In the genomic region with DNA sequence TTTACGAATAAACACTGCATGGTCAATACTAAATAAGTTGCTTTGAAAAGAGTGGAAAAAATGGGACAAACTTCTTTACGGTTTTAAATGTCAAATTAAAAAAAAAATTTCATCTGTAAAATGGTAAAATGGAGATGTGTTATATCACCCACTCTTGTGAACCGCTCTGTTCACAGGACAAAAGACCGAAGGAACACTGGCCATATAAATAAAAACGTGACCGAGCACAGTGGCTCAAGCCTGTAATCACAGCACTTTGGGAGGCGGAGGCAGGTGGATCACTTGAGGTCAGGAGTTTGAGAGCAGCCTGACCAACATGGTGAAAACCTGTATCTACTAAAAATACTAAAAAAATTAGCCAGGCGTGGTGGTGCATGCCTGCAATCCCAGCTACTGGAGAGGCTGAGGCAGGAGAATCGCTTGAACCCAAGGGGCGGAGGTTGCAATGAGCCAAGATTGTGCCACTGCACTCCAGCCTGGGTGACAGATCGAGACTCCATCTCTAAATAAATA, we compare ENCODE assay signal across 8 cellular contexts. TPM values are rescaled to one million over a fixed set of nuclear protein-coding genes. Genes with fewer than 3 reads are reported as not detected.
A peak's percentile ranks its signal among the peaks of the same experiment; 100 is the strongest.
DNase-seq lines count a peak whose midpoint lies in the region; ATAC-seq, FAIRE-seq and TF ChIP-seq lines count a peak whose summit lies in the region.
"Not testable (repeated sequence)": the region's sequence is repeated elsewhere in the genome, so short reads cannot be mapped to it uniquely, and the experiment has no call there.

No MANE protein-coding gene starts in this region.

- FAIRE-seq in HepG2 (lab: Jason Lieb, UNC): not testable (repeated sequence)

- H3K9me3 Mint-ChIP-seq in WTC11; activated naive CD4-positive, alpha-beta T cell treated with anti-CD3 and anti-CD28 coated beads, Interleukin-2, amount 10 ng/mL, durations not matched to agents 7 days and 5 days; type B pancreatic cell: not testable (repeated sequence)

- H3K4me3 Mint-ChIP-seq in WTC11: not testable (repeated sequence)
- peak overlapping the region; percentile 82 for H3K4me3 Mint-ChIP-seq in activated naive CD4-positive, alpha-beta T cell treated with anti-CD3 and anti-CD28 coated beads, Interleukin-2, amount 10 ng/mL, durations not matched to agents 7 days and 5 days
- H3K4me3 Mint-ChIP-seq in type B pancreatic cell: peak overlapping the region; percentile 28

- intact Hi-C loops in HepG2 (cut with micrococcal nuclease; ENCODE audit: unreplicated experiment): loop anchor here (2.0 to 5.0 kb wide), 3 partner anchors 19 to 82 kb away; no protein-coding TSS in a partner anchor
- intact Hi-C loops in prostate gland (cut with DNase I): not testable (repeated sequence)

- POLR2A ChIA-PET in WTC11 (lab: Charles Lee): interaction anchor here (1.7 kb wide), 1 partner anchor 10 kb away, joined by 4 read pairs; no protein-coding TSS in a partner anchor
- POLR2A ChIA-PET in HepG2 (lab: Yijun Ruan, JAX): interaction anchor here (1.0 to 3.3 kb wide), 4 partner anchors 9 to 192 kb away, joined by 3 to 17 read pairs (median 10); partner anchors contain the start of genes GCNT2 and TMEM14C

- H3K4me1 Mint-ChIP-seq in WTC11: peaks cover 29% of the 10 kb centered on the region
- H3K4me1 Mint-ChIP-seq in activated naive CD4-positive, alpha-beta T cell treated with anti-CD3 and anti-CD28 coated beads, Interleukin-2, amount 10 ng/mL, durations not matched to agents 7 days and 5 days: peaks cover 56% of the 10 kb centered on the region
- not testable (repeated sequence) for H3K4me1 Mint-ChIP-seq in type B pancreatic cell (ENCODE audit: unreplicated experiment)

- WGBS in HepG2 (ENCODE audit: low lambda C conversion rate): 23% methylated on average over 11 of the region's 11 CpGs
- 87% methylated on average over 11 of the region's 11 CpGs for WGBS in prostate gland

- not testable (repeated sequence) for TF ChIP-seq RAD21 in HepG2 (CRISPR knock-in tag; IDR thresholded peaks at IDR 0.05)

- in situ Hi-C loops in HepG2 (cut with HindIII; ENCODE audit: extremely low pct_ligation_motif_present, low pct_unique_long_range_greater_than_20kb): not testable (repeated sequence)

- not testable (repeated sequence) for H3K9me3 ChIP-seq in DND-41 (ENCODE audit: insufficient read depth, low read length, severe bottlenecking); duodenal mucosa (ENCODE audit: control insufficient read depth in 1 of 2, low read length in 2 of 2); HepG2 (ENCODE audit: low read length); prostate gland

- not testable (repeated sequence) for BruUV-seq in HepG2 (replicated peaks; lab: Mats Ljungman, UMichigan)

- peak overlapping the region; percentile 79; the same call in 1 of the 2 replicates for H3K27ac ChIP-seq in DND-41 (ENCODE audit: low read length)
- peak overlapping the region; percentile 89 for H3K27ac ChIP-seq in duodenal mucosa (ENCODE audit: low read depth, low read length)
- peak overlapping the region; percentile 90 for H3K27ac ChIP-seq in HepG2 (ENCODE audit: extremely low read length, insufficient read depth, low read length)
- H3K27ac ChIP-seq in prostate gland: peak overlapping the region; percentile 80 to 81

- TF ChIP-seq POLR2A in HepG2 (IDR thresholded peaks at IDR 0.05; ENCODE audit: insufficient read depth in 1 of 2, low read depth in 2 of 2, low read length in 2 of 2); prostate gland (IDR thresholded peaks at IDR 0.05): not testable (repeated sequence)

- ATAC-seq in DND-41 (ENCODE audit: insufficient read depth, low read depth); WTC11; HepG2: not testable (repeated sequence)

- H2AFZ ChIP-seq in DND-41 (ENCODE audit: low read depth, low read length): peak overlapping the region; percentile 74; the same call in 1 of the 2 replicates
- H2AFZ ChIP-seq in HepG2 (ENCODE audit: low read length): peak overlapping the region; percentile 73

- H3K4me1 ChIP-seq in DND-41 (ENCODE audit: insufficient read depth, low read length): peaks cover 62% of the 10 kb centered on the region
- H3K4me1 ChIP-seq in duodenal mucosa (ENCODE audit: control insufficient read depth in 1 of 2, insufficient read depth in 2 of 2, low read length in 2 of 2): peaks cover 5 to 17% of the 10 kb centered on the region in 2 donors
- peaks cover 37% of the 10 kb centered on the region for H3K4me1 ChIP-seq in HepG2 (ENCODE audit: insufficient read depth, low read length)
- not testable (repeated sequence) for H3K4me1 ChIP-seq in prostate gland (replicated peaks)

- not testable (repeated sequence) for DNase-seq in DND-41; WTC11 (ENCODE audit: low spot score); activated naive CD4-positive, alpha-beta T cell treated with anti-CD3 and anti-CD28 coated beads, Interleukin-2, amount 10 ng/mL, durations not matched to agents 7 days and 5 days; HepG2 (ENCODE audit: low spot score); prostate gland (ENCODE audit: low spot score); type B pancreatic cell (ENCODE audit: extremely low spot score, unreplicated experiment)
- peak; percentile 58 for DNase-seq in NAMALWA (ENCODE audit: low spot score)

- peak overlapping the region; percentile 58; the same call in 1 of the 2 replicates for H3K9ac ChIP-seq in DND-41 (ENCODE audit: low read depth, low read length)
- peak overlapping the region; percentile 61 to 83 for H3K9ac ChIP-seq in duodenal mucosa (ENCODE audit: low read depth in 1 of 2, low read length in 2 of 2)
- H3K9ac ChIP-seq in HepG2 (ENCODE audit: insufficient read depth, low read depth, low read length): peak overlapping the region; percentile 80

- peak overlapping the region in 1 of 2 experiments; percentile 58; a peak in 2 of 4 replicates for H3K4me3 ChIP-seq in DND-41 (ENCODE audit: low read depth in 1 of 2, low read length in 2 of 2)
- H3K4me3 ChIP-seq in duodenal mucosa (ENCODE audit: low read depth in 1 of 2, low read length in 2 of 2): peak overlapping the region; percentile 78 to 94
- H3K4me3 ChIP-seq in HepG2 (replicated peaks in 1 of 3; ENCODE audit: insufficient read depth in 1 of 3, low read depth in 2 of 3, low read length in 3 of 3): peak overlapping the region; percentile 72 to 79 (median 73)
- H3K4me3 ChIP-seq in prostate gland: peak overlapping the region; percentile 34 to 51

- peaks cover 17% of the 10 kb centered on the region for H3K79me2 ChIP-seq in DND-41 (ENCODE audit: insufficient read depth, low read length)
- H3K79me2 ChIP-seq in HepG2 (ENCODE audit: insufficient read depth, low read length): peaks cover 49% of the 10 kb centered on the region

- H3K36me3 ChIP-seq in DND-41 (ENCODE audit: insufficient read depth, low read length); duodenal mucosa (ENCODE audit: control insufficient read depth in 1 of 2, insufficient read depth in 2 of 2, low read length in 2 of 2); HepG2 (replicated peaks in 1 of 2; ENCODE audit: control insufficient read depth in 1 of 2, insufficient read depth in 2 of 2, low read length in 2 of 2); prostate gland: not testable (repeated sequence)

- not testable (repeated sequence) for H3K27me3 ChIP-seq in DND-41 (ENCODE audit: insufficient read depth, low read length, poor library complexity); duodenal mucosa (ENCODE audit: control insufficient read depth in 1 of 2, insufficient read depth in 2 of 2, low read length in 2 of 2); HepG2 (ENCODE audit: control insufficient read depth in 1 of 2, insufficient read depth in 2 of 2, low read length in 2 of 2); prostate gland (replicated peaks; ENCODE audit: insufficient read depth)

- CTCF ChIA-PET in WTC11 (lab: Charles Lee): interaction anchor here (0.7 kb wide), 1 partner anchor 230 kb away, joined by 3 read pairs; no protein-coding TSS in a partner anchor
- CTCF ChIA-PET in activated naive CD4-positive, alpha-beta T cell treated with anti-CD3 and anti-CD28 coated beads, Interleukin-2, amount 10 ng/mL, durations not matched to agents 7 days and 5 days (lab: Charles Lee); HepG2 (lab: Yijun Ruan, JAX; ENCODE audit: low intra/inter-chr PET ratio, low total read pairs): not testable (repeated sequence)

- TF ChIP-seq EP300 in HepG2 (IDR thresholded peaks at IDR 0.05; ENCODE audit: low read depth in 2 of 2, low read length in 2 of 2); HepG2 (CRISPR knock-in tag; IDR thresholded peaks at IDR 0.05; ENCODE audit: borderline replicate concordance): not testable (repeated sequence)

- H3K4me2 ChIP-seq in DND-41 (ENCODE audit: insufficient read depth, low read length) (peak overlapping the region; percentile 77), HepG2 (ENCODE audit: low read depth, low read length) (peak overlapping the region; percentile 89)

- not testable (repeated sequence) for H4K20me1 ChIP-seq in DND-41 (ENCODE audit: insufficient read depth, low read length); HepG2 (ENCODE audit: insufficient read depth, low read length)

- TF ChIP-seq CTCF in DND-41 (IDR thresholded peaks at IDR 0.05; ENCODE audit: borderline replicate concordance, extremely low read depth, low read length, poor library complexity, severe bottlenecking); WTC11 (IDR thresholded peaks at IDR 0.05); HepG2 (CRISPR knock-in tag; IDR thresholded peaks at IDR 0.05); prostate gland (IDR thresholded peaks at IDR 0.05); type B pancreatic cell (conservative IDR thresholded peaks at IDR 0.05): not testable (repeated sequence)

- H3K27me3 Mint-ChIP-seq in WTC11 (ENCODE audit: low read depth); activated naive CD4-positive, alpha-beta T cell treated with anti-CD3 and anti-CD28 coated beads, Interleukin-2, amount 10 ng/mL, durations not matched to agents 7 days and 5 days; type B pancreatic cell: not testable (repeated sequence)

- peak overlapping the region; percentile 73; the same call in 1 of the 2 replicates for H3K27ac Mint-ChIP-seq in WTC11
- H3K27ac Mint-ChIP-seq in activated naive CD4-positive, alpha-beta T cell treated with anti-CD3 and anti-CD28 coated beads, Interleukin-2, amount 10 ng/mL, durations not matched to agents 7 days and 5 days: peak overlapping the region; percentile 88
- H3K27ac Mint-ChIP-seq in type B pancreatic cell: not testable (repeated sequence)

- H3K36me3 Mint-ChIP-seq in WTC11, type B pancreatic cell: not testable (repeated sequence)
- peaks cover 16% of the 10 kb centered on the region for H3K36me3 Mint-ChIP-seq in activated naive CD4-positive, alpha-beta T cell treated with anti-CD3 and anti-CD28 coated beads, Interleukin-2, amount 10 ng/mL, durations not matched to agents 7 days and 5 days

RNA-seq across cellular contexts. Expression of gene GCNT2, which starts 8.8 kb away (rescaled TPM):
- 51.2 to 66.7 TPM (median 62.7 TPM) in 3 replicates for total RNA-seq in WTC11 (2021)
- 25.1 and 31.9 TPM in 2 replicates for total RNA-seq in HepG2 (2016; rRNA removed; fragmentation: Illumina TruSeq; extraction: Trizol)
- 3.4 and 3.6 TPM in 2 replicates for total RNA-seq in HepG2 (2016; cell fraction: cytosol; rRNA removed; fragmentation: Illumina TruSeq; extraction: Trizol; ENCODE audit: low read depth)
- total RNA-seq in HepG2 (2016; cell fraction: insoluble cytoplasmic fraction; rRNA removed; fragmentation: Illumina TruSeq; extraction: Trizol): 27.9 and 31.1 TPM in 2 replicates
- 14.4 and 15.6 TPM in 2 replicates for total RNA-seq in HepG2 (2016; cell fraction: membrane; rRNA removed; fragmentation: Illumina TruSeq; extraction: Trizol)
- 41.4 and 42.7 TPM in 2 replicates for total RNA-seq in HepG2 (2016; cell fraction: nucleus; rRNA removed; fragmentation: Illumina TruSeq; extraction: Trizol)
- polyA plus RNA-seq in HepG2 (2011; rRNA removed): 9.7 and 11.8 TPM in 2 replicates
- polyA plus RNA-seq in HepG2 (2011; cell fraction: cytosol; rRNA removed): 7.1 and 9.4 TPM in 2 replicates
- 4.6 and 5.1 TPM in 2 replicates for polyA plus RNA-seq in HepG2 (2011; cell fraction: nucleus; rRNA removed)
- 13.4 and 15.6 TPM in 2 replicates for polyA plus RNA-seq in HepG2 (2012)
- polyA plus RNA-seq in HepG2 (2016; cell fraction: cytosol; fragmentation: Illumina TruSeq; extraction: Trizol; ENCODE audit: low read depth): 1.1 and 1.4 TPM in 2 replicates
- 14.2 and 17.2 TPM in 2 replicates for polyA plus RNA-seq in HepG2 (2016; cell fraction: insoluble cytoplasmic fraction; fragmentation: Illumina TruSeq; extraction: Trizol; ENCODE audit: low read depth)
- polyA plus RNA-seq in HepG2 (2016; cell fraction: membrane; fragmentation: Illumina TruSeq; extraction: Trizol; ENCODE audit: low read depth): 5.6 and 6.3 TPM in 2 replicates
- polyA plus RNA-seq in HepG2 (2016; cell fraction: nucleus; fragmentation: Illumina TruSeq; extraction: Trizol; ENCODE audit: insufficient read depth, low read depth): 22.6 and 25.7 TPM in 2 replicates
- 10.4 and 10.7 TPM in 2 replicates for polyA minus RNA-seq in HepG2 (2011; rRNA and poly(A)+ RNA removed; ENCODE audit: low replicate concordance)
- 12.4 and 12.9 TPM in 2 replicates for polyA minus RNA-seq in HepG2 (2011; cell fraction: cytosol; rRNA and poly(A)+ RNA removed)
- 21.4 and 26.1 TPM in 2 replicates for polyA minus RNA-seq in HepG2 (2011; cell fraction: nucleus; rRNA and poly(A)+ RNA removed)
- total RNA-seq in prostate gland: 10 to 100 TPM; 22.9 to 58.2 TPM
- total RNA-seq in type B pancreatic cell (ENCODE audit: low replicate concordance): 21.2 and 21.6 TPM in 2 replicates
